In genomic region chr20:45792513-45793118, GRCh38 we compare ENCODE assay signal across 9 cellular contexts. TPM values are rescaled to one million over a fixed set of nuclear protein-coding genes. Genes with fewer than 3 reads are reported as not detected.
A peak's percentile ranks its signal among the peaks of the same experiment; 100 is the strongest.
DNase-seq lines count a peak whose midpoint lies in the region; ATAC-seq and TF ChIP-seq lines count a peak whose summit lies in the region.
"Had no signal": no experiment of that assay in that cellular context is flagged by ENCODE, and none has a peak within 500 bp of the region (broad histone marks: within the 10 kb centered on the region; RNA-seq: fewer than 3 reads in every experiment).

No MANE protein-coding gene starts in this region.

- peaks cover 36 to 40% of the 10 kb centered on the region in 2 donors for H3K36me3 Mint-ChIP-seq in CD14-positive monocyte

- peaks cover 14% of the 10 kb centered on the region for H3K4me1 Mint-ChIP-seq in CD14-positive monocyte

- H3K27ac ChIP-seq in HUES6 (ENCODE audit: low read depth, low read length) = no peak overlapping the region
- peak overlapping the region; percentile 92 to 94 for H3K27ac ChIP-seq in thoracic aorta

- H3K4me3 ChIP-seq in HUES6 (ENCODE audit: low read depth, low read length) = peak overlapping the region; percentile 78
- peak overlapping the region; percentile 94 for H3K4me3 ChIP-seq in adipocyte (ENCODE audit: low read length)
- peak overlapping the region; percentile 69 for H3K4me3 ChIP-seq in kidney epithelial cell (ENCODE audit: low read depth, low read length)
- peak overlapping the region; percentile 94 for H3K4me3 ChIP-seq in thoracic aorta

- H3K27ac Mint-ChIP-seq in CD14-positive monocyte = peak overlapping the region; percentile 97 to 99 (median 99)

- H3K36me3 ChIP-seq in HUES6 (ENCODE audit: control insufficient read depth, insufficient read depth, low read length) (peaks cover 29% of the 10 kb centered on the region), adipocyte (ENCODE audit: control insufficient read depth, insufficient read depth, low read length, severe bottlenecking) (peaks cover 32% of the 10 kb centered on the region), kidney epithelial cell (ENCODE audit: control insufficient read depth, insufficient read depth, low read length) (no peaks in the 10 kb centered on the region), thoracic aorta (peaks cover 18% of the 10 kb centered on the region)

- DNase-seq in CD14-positive monocyte (ENCODE audit: low spot score) = no peak
- DNase-seq in adipocyte (ENCODE audit: low read depth) = no peak
- DNase-seq in kidney epithelial cell (ENCODE audit: low read depth) = no peak
- no peak for DNase-seq in thoracic aorta (ENCODE audit: low spot score)
- no peak for DNase-seq in activated CD4-positive, CD25-positive, alpha-beta regulatory T cell treated with anti-CD3 and anti-CD28 coated beads, Interleukin-2, amount 50 U/mL, for 72 hours
- no peak for DNase-seq in KG1 (lab: John Stamatoyannopoulos, UW)
- no peak for DNase-seq in sciatic nerve (ENCODE audit: low spot score)

- no peaks in the 10 kb centered on the region; the same call in 1 of the 2 replicates for H3K4me1 ChIP-seq in HUES6 (ENCODE audit: control insufficient read depth, insufficient read depth, low read length)
- peaks cover 7% of the 10 kb centered on the region for H3K4me1 ChIP-seq in adipocyte (ENCODE audit: control insufficient read depth, insufficient read depth, low read length)
- H3K4me1 ChIP-seq in thoracic aorta (ENCODE audit: control insufficient read depth in 1 of 2, low read depth in 2 of 2) = peaks cover 6 to 17% of the 10 kb centered on the region in 2 donors

- TF ChIP-seq CTCF in CD14-positive monocyte (IDR thresholded peaks at IDR 0.05) (no peak), kidney epithelial cell (IDR thresholded peaks at IDR 0.05; ENCODE audit: insufficient read depth, low read length, poor library complexity, severe bottlenecking) (no peak), thoracic aorta (IDR thresholded peaks at IDR 0.05) (no peak)

- peaks cover 0 to 2% (median 0%) of the 10 kb centered on the region in 3 donors for H3K27me3 Mint-ChIP-seq in CD14-positive monocyte (ENCODE audit: low read depth in 3 of 3)

- H3K9me3 ChIP-seq in HUES6 (ENCODE audit: control insufficient read depth, insufficient read depth, low read depth, low read length) = no peaks in the 10 kb centered on the region
- no peaks in the 10 kb centered on the region for H3K9me3 ChIP-seq in adipocyte (ENCODE audit: control insufficient read depth, low read length)
- H3K9me3 ChIP-seq in thoracic aorta = no peaks in the 10 kb centered on the region

- H3K27me3 ChIP-seq in HUES6 (ENCODE audit: control insufficient read depth, insufficient read depth, low read length) = no peaks in the 10 kb centered on the region
- no peaks in the 10 kb centered on the region for H3K27me3 ChIP-seq in adipocyte (replicated peaks; ENCODE audit: control insufficient read depth, insufficient read depth, low read length)
- H3K27me3 ChIP-seq in kidney epithelial cell (ENCODE audit: control insufficient read depth, insufficient read depth, low read length) = no peaks in the 10 kb centered on the region
- H3K27me3 ChIP-seq in thoracic aorta (replicated peaks; ENCODE audit: insufficient read depth) = no peaks in the 10 kb centered on the region

- intact Hi-C loops in CD14-positive monocyte (cut with micrococcal nuclease) = loop anchor here (10.0 kb wide), 2 partner anchors 302 to 322 kb away; partner anchors contain the start of gene CD40 (in 1 of the 2)
- intact Hi-C loops in sciatic nerve (cut with DNase I) = no loop called here

- H3K9me3 Mint-ChIP-seq in CD14-positive monocyte = no peaks in the 10 kb centered on the region

- ATAC-seq in thoracic aorta (ENCODE audit: insufficient number of reproducible peaks, low FRiP score, low read depth) (peak; percentile 30), sciatic nerve (no peak)

- H3K9ac ChIP-seq in HUES6 (ENCODE audit: low read length) = peak overlapping the region; percentile 73
- H3K9ac ChIP-seq in adipocyte (ENCODE audit: low read length) = peak overlapping the region; percentile 97

- peak overlapping the region; percentile 93 to 97 for H3K4me3 Mint-ChIP-seq in CD14-positive monocyte

RNA-seq across cellular contexts. Expression of gene DNTTIP1, which starts 0.9 kb away (rescaled TPM):
- polyA plus RNA-seq in CD14-positive monocyte = 100 to 1,000 TPM; 144 to 158 TPM
- 46.7 and 48.2 TPM in 2 replicates for total RNA-seq in kidney epithelial cell
- 10 to 100 TPM; 15.3 to 31.4 TPM for total RNA-seq in thoracic aorta
- total RNA-seq in sciatic nerve = 20.5 TPM

RNA-seq across cellular contexts. Expression of gene WFDC3, which starts 0.9 kb away (rescaled TPM):
- under 1 TPM in 1 of 2 donors, not detected in 1; 0.73 TPM for polyA plus RNA-seq in CD14-positive monocyte
- total RNA-seq in kidney epithelial cell = not detected in 2 replicates
- total RNA-seq in thoracic aorta = not detected
- 1.5 TPM for total RNA-seq in sciatic nerve

RNA-seq across cellular contexts. Expression of gene UBE2C, which starts 19.8 kb away (rescaled TPM):
- under 1 TPM in 1 of 2 donors, not detected in 1; 0.58 TPM for polyA plus RNA-seq in CD14-positive monocyte
- total RNA-seq in kidney epithelial cell = 25.9 and 31.3 TPM in 2 replicates
- not detected for total RNA-seq in thoracic aorta
- 0.80 TPM for total RNA-seq in sciatic nerve

RNA-seq across cellular contexts. Expression of gene TNNC2, which starts 34.5 kb away (rescaled TPM):
- 1 to 10 TPM in 1 of 2 donors, under 1 TPM in 1; 0.71 to 1.2 TPM for polyA plus RNA-seq in CD14-positive monocyte
- total RNA-seq in kidney epithelial cell = not detected in 2 replicates
- not detected for total RNA-seq in thoracic aorta
- 0.89 TPM for total RNA-seq in sciatic nerve
- total RNA-seq: glomerular endothelial cell had no signal

RNA-seq across cellular contexts. Expression of gene SNX21, which starts 41.0 kb away (rescaled TPM):
- polyA plus RNA-seq in CD14-positive monocyte = 10 to 100 TPM; 11.2 to 12.7 TPM
- total RNA-seq in kidney epithelial cell (24.7 and 28.4 TPM in 2 replicates), thoracic aorta (100 to 1,000 TPM in 1 of 2 donors, 10 to 100 TPM in 1; 78.2 to 133 TPM), sciatic nerve (52.6 TPM)

Comparison
In these comparisons a context has a peak if more than half of its experiments do, and no peak if none do; other contexts are left out.
1. RNA of gene UBE2C, which starts 19.8 kb away (total RNA-seq): 25.9 to 31.3 TPM in kidney epithelial cell; 0.80 TPM in sciatic nerve (single experiment) and not detected in thoracic aorta; every median in the first group is over 10 times any median in the second.
2. Peak in every context shown above with its lines, with median percentiles within 50 percentile points of each other: H3K4me3 ChIP-seq.